8 cellular contexts compared by ENCODE assay signal in genomic region chr22:17637490-17638181, GRCh38. TPM values are rescaled to one million over a fixed set of nuclear protein-coding genes. Genes with fewer than 3 reads are reported as not detected.
DNase-seq lines count a peak whose midpoint lies in the region; ATAC-seq, FAIRE-seq and TF ChIP-seq lines count a peak whose summit lies in the region.

No MANE protein-coding gene starts in this region.

- TF ChIP-seq EP300 in HepG2 (IDR thresholded peaks at IDR 0.05; ENCODE audit: low read depth in 2 of 2, low read length in 2 of 2): no peak
- no peak for TF ChIP-seq EP300 in HepG2 (CRISPR knock-in tag; IDR thresholded peaks at IDR 0.05; ENCODE audit: borderline replicate concordance)

- H3K9me3 ChIP-seq in HepG2 (ENCODE audit: low read length): no peaks in the 10 kb centered on the region

- TF ChIP-seq POLR2A in HepG2 (IDR thresholded peaks at IDR 0.05; ENCODE audit: insufficient read depth in 1 of 2, low read depth in 2 of 2, low read length in 2 of 2): no peak

- H3K9ac ChIP-seq in HepG2 (ENCODE audit: insufficient read depth, low read depth, low read length): peak overlapping the region; percentile 100

- H3K36me3 ChIP-seq in HepG2 (replicated peaks in 1 of 2; ENCODE audit: control insufficient read depth in 1 of 2, insufficient read depth in 2 of 2, low read length in 2 of 2): peaks cover 0 to 3% of the 10 kb centered on the region in 2 experiments; a peak in 1 of 5 replicates

- H3K36me3 Mint-ChIP-seq in activated naive CD4-positive, alpha-beta T cell treated with anti-CD3 and anti-CD28 coated beads for 36 hours (ENCODE audit: low read depth): peaks cover 14% of the 10 kb centered on the region
- peaks cover 9% of the 10 kb centered on the region for H3K36me3 Mint-ChIP-seq in activated naive CD8-positive, alpha-beta T cell treated with anti-CD3 and anti-CD28 coated beads, Interleukin-2, amount 10 ng/mL, durations not matched to agents 7 days and 5 days
- H3K36me3 Mint-ChIP-seq in type B pancreatic cell: peaks cover 4% of the 10 kb centered on the region

- H3K4me1 ChIP-seq in HepG2 (ENCODE audit: insufficient read depth, low read length): peaks cover 36% of the 10 kb centered on the region

- DNase-seq in activated naive CD4-positive, alpha-beta T cell treated with anti-CD3 and anti-CD28 coated beads for 36 hours: no peak
- DNase-seq in activated naive CD4-positive, alpha-beta T cell treated with Interleukin-2 at 50 U/mL for 16 hours: no peak
- no peak for DNase-seq in activated naive CD8-positive, alpha-beta T cell treated with anti-CD3 and anti-CD28 coated beads, Interleukin-2, amount 10 ng/mL, durations not matched to agents 7 days and 5 days
- DNase-seq in HepG2 (ENCODE audit: low spot score) (no peak), type B pancreatic cell (ENCODE audit: extremely low spot score, unreplicated experiment) (no peak), glomerular visceral epithelial cell (ENCODE audit: extremely low spot score) (no peak), NCI-H2196 treated with DMSO at 0.1 percent for 48 hours (lab: John Stamatoyannopoulos, UW; ENCODE audit: unreplicated experiment) (no peak)
- DNase-seq in activated CD8-positive, alpha-beta memory T cell treated with anti-CD3 and anti-CD28 coated beads for 24 hours: no peak

- no peaks in the 10 kb centered on the region for H3K27me3 Mint-ChIP-seq in activated naive CD4-positive, alpha-beta T cell treated with anti-CD3 and anti-CD28 coated beads for 36 hours (ENCODE audit: low read depth)
- H3K27me3 Mint-ChIP-seq in activated naive CD8-positive, alpha-beta T cell treated with anti-CD3 and anti-CD28 coated beads, Interleukin-2, amount 10 ng/mL, durations not matched to agents 7 days and 5 days: no peaks in the 10 kb centered on the region
- no peaks in the 10 kb centered on the region for H3K27me3 Mint-ChIP-seq in type B pancreatic cell

- no peak for FAIRE-seq in HepG2 (lab: Jason Lieb, UNC)

- no peaks in the 10 kb centered on the region for H3K9me3 Mint-ChIP-seq in activated naive CD4-positive, alpha-beta T cell treated with anti-CD3 and anti-CD28 coated beads for 36 hours
- no peaks in the 10 kb centered on the region for H3K9me3 Mint-ChIP-seq in activated naive CD8-positive, alpha-beta T cell treated with anti-CD3 and anti-CD28 coated beads, Interleukin-2, amount 10 ng/mL, durations not matched to agents 7 days and 5 days
- H3K9me3 Mint-ChIP-seq in type B pancreatic cell: no peaks in the 10 kb centered on the region

- no peak overlapping the region for H2AFZ ChIP-seq in HepG2 (ENCODE audit: low read length)

- no peaks in the 10 kb centered on the region for H4K20me1 ChIP-seq in HepG2 (ENCODE audit: insufficient read depth, low read length)

- no peak for ATAC-seq in activated naive CD8-positive, alpha-beta T cell treated with anti-CD3 and anti-CD28 coated beads, Interleukin-2, amount 10 ng/mL, durations not matched to agents 7 days and 5 days (ENCODE audit: low read depth)
- ATAC-seq in HepG2: peak; percentile 1; the same call in 2 of the 3 replicates

- H3K4me1 Mint-ChIP-seq in activated naive CD4-positive, alpha-beta T cell treated with anti-CD3 and anti-CD28 coated beads for 36 hours (ENCODE audit: low read depth): peaks cover 22% of the 10 kb centered on the region
- H3K4me1 Mint-ChIP-seq in activated naive CD8-positive, alpha-beta T cell treated with anti-CD3 and anti-CD28 coated beads, Interleukin-2, amount 10 ng/mL, durations not matched to agents 7 days and 5 days: peaks cover 18% of the 10 kb centered on the region
- peaks cover 9% of the 10 kb centered on the region for H3K4me1 Mint-ChIP-seq in type B pancreatic cell (ENCODE audit: unreplicated experiment)

- H3K4me2 ChIP-seq in HepG2 (ENCODE audit: low read depth, low read length): peak overlapping the region; percentile 73

- no peak for TF ChIP-seq RAD21 in HepG2 (CRISPR knock-in tag; IDR thresholded peaks at IDR 0.05)

- POLR2A ChIA-PET in activated naive CD8-positive, alpha-beta T cell treated with anti-CD3 and anti-CD28 coated beads, Interleukin-2, amount 10 ng/mL, durations not matched to agents 7 days and 5 days (lab: Charles Lee): no interaction called here
- POLR2A ChIA-PET in HepG2 (lab: Yijun Ruan, JAX): no interaction called here

- in situ Hi-C loops in HepG2 (cut with HindIII; ENCODE audit: extremely low pct_ligation_motif_present, low pct_unique_long_range_greater_than_20kb): no loop called here

- intact Hi-C loops in activated naive CD4-positive, alpha-beta T cell treated with anti-CD3 and anti-CD28 coated beads for 36 hours (cut with micrococcal nuclease): loop anchor here (1.0 to 5.0 kb wide), 5 partner anchors 9 to 553 kb away; partner anchors contain the start of genes ATP6V1E1 and IL17RA
- intact Hi-C loops in HepG2 (cut with micrococcal nuclease; ENCODE audit: unreplicated experiment): loop anchor here (5.0 kb wide), 1 partner anchor 80 kb away; no protein-coding TSS in a partner anchor

- WGBS in HepG2 (ENCODE audit: low lambda C conversion rate): 12% methylated on average over 10 of the region's 10 CpGs

- peak overlapping the region; percentile 89 for H3K27ac Mint-ChIP-seq in activated naive CD4-positive, alpha-beta T cell treated with anti-CD3 and anti-CD28 coated beads for 36 hours
- H3K27ac Mint-ChIP-seq in activated naive CD8-positive, alpha-beta T cell treated with anti-CD3 and anti-CD28 coated beads, Interleukin-2, amount 10 ng/mL, durations not matched to agents 7 days and 5 days: peak overlapping the region; percentile 99
- peak overlapping the region; percentile 100 for H3K27ac Mint-ChIP-seq in type B pancreatic cell

- peak overlapping the region; percentile 99 for H3K27ac ChIP-seq in HepG2 (ENCODE audit: extremely low read length, insufficient read depth, low read length)

- CTCF ChIA-PET in activated naive CD4-positive, alpha-beta T cell treated with anti-CD3 and anti-CD28 coated beads for 36 hours (lab: Charles Lee): no interaction called here
- CTCF ChIA-PET in HepG2 (lab: Yijun Ruan, JAX; ENCODE audit: low intra/inter-chr PET ratio, low total read pairs): no interaction called here

- peak overlapping the region; percentile 65 to 95 (median 95) for H3K4me3 ChIP-seq in HepG2 (replicated peaks in 1 of 3; ENCODE audit: insufficient read depth in 1 of 3, low read depth in 2 of 3, low read length in 3 of 3)

- no peaks in the 10 kb centered on the region; a peak in 1 of 5 replicates for H3K27me3 ChIP-seq in HepG2 (ENCODE audit: control insufficient read depth in 1 of 2, insufficient read depth in 2 of 2, low read length in 2 of 2)

- BruUV-seq in HepG2 (replicated peaks; lab: Mats Ljungman, UMichigan): no TSS peak

- peaks cover 16% of the 10 kb centered on the region for H3K79me2 ChIP-seq in HepG2 (ENCODE audit: insufficient read depth, low read length)

- H3K4me3 Mint-ChIP-seq in activated naive CD4-positive, alpha-beta T cell treated with anti-CD3 and anti-CD28 coated beads for 36 hours: peak overlapping the region; percentile 85
- peak overlapping the region; percentile 96 for H3K4me3 Mint-ChIP-seq in activated naive CD8-positive, alpha-beta T cell treated with anti-CD3 and anti-CD28 coated beads, Interleukin-2, amount 10 ng/mL, durations not matched to agents 7 days and 5 days
- peak overlapping the region; percentile 92 for H3K4me3 Mint-ChIP-seq in type B pancreatic cell

- TF ChIP-seq CTCF in HepG2 (CRISPR knock-in tag; IDR thresholded peaks at IDR 0.05): no peak
- no peak for TF ChIP-seq CTCF in type B pancreatic cell (conservative IDR thresholded peaks at IDR 0.05)

RNA-seq across cellular contexts. Expression of gene BCL2L13, which starts 0.9 kb away (rescaled TPM):
- 10 to 100 TPM; 32.2 to 32.6 TPM for total RNA-seq in activated naive CD4-positive, alpha-beta T cell treated with anti-CD3 and anti-CD28 coated beads for 36 hours
- total RNA-seq in activated naive CD8-positive, alpha-beta T cell treated with anti-CD3 and anti-CD28 coated beads, Interleukin-2, amount 10 ng/mL, durations not matched to agents 7 days and 5 days: 10 to 100 TPM; 30.8 to 33.6 TPM
- 13.4 and 13.5 TPM in 2 replicates for total RNA-seq in HepG2 (2016; rRNA removed; fragmentation: Illumina TruSeq; extraction: Trizol)
- total RNA-seq in HepG2 (2016; cell fraction: cytosol; rRNA removed; fragmentation: Illumina TruSeq; extraction: Trizol; ENCODE audit: low read depth): 8.7 and 9.3 TPM in 2 replicates
- 11.7 and 11.9 TPM in 2 replicates for total RNA-seq in HepG2 (2016; cell fraction: insoluble cytoplasmic fraction; rRNA removed; fragmentation: Illumina TruSeq; extraction: Trizol)
- 17.2 and 17.6 TPM in 2 replicates for total RNA-seq in HepG2 (2016; cell fraction: membrane; rRNA removed; fragmentation: Illumina TruSeq; extraction: Trizol)
- 9.3 and 13.9 TPM in 2 replicates for total RNA-seq in HepG2 (2016; cell fraction: nucleus; rRNA removed; fragmentation: Illumina TruSeq; extraction: Trizol)
- 14.1 and 14.6 TPM in 2 replicates for polyA plus RNA-seq in HepG2 (2011; rRNA removed)
- polyA plus RNA-seq in HepG2 (2011; cell fraction: cytosol; rRNA removed): 12.3 and 14.8 TPM in 2 replicates
- polyA plus RNA-seq in HepG2 (2011; cell fraction: nucleus; rRNA removed): 6.2 and 6.7 TPM in 2 replicates
- 12.5 and 13.1 TPM in 2 replicates for polyA plus RNA-seq in HepG2 (2012)
- 7.3 and 7.7 TPM in 2 replicates for polyA plus RNA-seq in HepG2 (2016; cell fraction: cytosol; fragmentation: Illumina TruSeq; extraction: Trizol; ENCODE audit: low read depth)
- polyA plus RNA-seq in HepG2 (2016; cell fraction: insoluble cytoplasmic fraction; fragmentation: Illumina TruSeq; extraction: Trizol; ENCODE audit: low read depth): 12.8 and 13.3 TPM in 2 replicates
- 12.3 and 13.0 TPM in 2 replicates for polyA plus RNA-seq in HepG2 (2016; cell fraction: membrane; fragmentation: Illumina TruSeq; extraction: Trizol; ENCODE audit: low read depth)
- polyA plus RNA-seq in HepG2 (2016; cell fraction: nucleus; fragmentation: Illumina TruSeq; extraction: Trizol; ENCODE audit: insufficient read depth, low read depth): 10.7 and 11.2 TPM in 2 replicates
- 22.9 and 28.7 TPM in 2 replicates for polyA minus RNA-seq in HepG2 (2011; rRNA and poly(A)+ RNA removed; ENCODE audit: low replicate concordance)
- 11.3 and 13.1 TPM in 2 replicates for polyA minus RNA-seq in HepG2 (2011; cell fraction: cytosol; rRNA and poly(A)+ RNA removed)
- 15.7 and 16.4 TPM in 2 replicates for polyA minus RNA-seq in HepG2 (2011; cell fraction: nucleus; rRNA and poly(A)+ RNA removed)
- total RNA-seq in type B pancreatic cell (ENCODE audit: low replicate concordance): 32.5 and 42.8 TPM in 2 replicates

RNA-seq across cellular contexts. Expression of gene ATP6V1E1, which starts 9.1 kb away (rescaled TPM):
- 10 to 100 TPM; 74.5 to 75.5 TPM for total RNA-seq in activated naive CD4-positive, alpha-beta T cell treated with anti-CD3 and anti-CD28 coated beads for 36 hours
- total RNA-seq in activated naive CD8-positive, alpha-beta T cell treated with anti-CD3 and anti-CD28 coated beads, Interleukin-2, amount 10 ng/mL, durations not matched to agents 7 days and 5 days: 10 to 100 TPM; 84.9 to 88.2 TPM
- 90.9 and 134 TPM in 2 replicates for total RNA-seq in HepG2 (2016; rRNA removed; fragmentation: Illumina TruSeq; extraction: Trizol)
- 16.2 and 17.3 TPM in 2 replicates for total RNA-seq in HepG2 (2016; cell fraction: cytosol; rRNA removed; fragmentation: Illumina TruSeq; extraction: Trizol; ENCODE audit: low read depth)
- 91.3 and 151 TPM in 2 replicates for total RNA-seq in HepG2 (2016; cell fraction: insoluble cytoplasmic fraction; rRNA removed; fragmentation: Illumina TruSeq; extraction: Trizol)
- 27.2 and 27.7 TPM in 2 replicates for total RNA-seq in HepG2 (2016; cell fraction: membrane; rRNA removed; fragmentation: Illumina TruSeq; extraction: Trizol)
- 39.2 and 45.9 TPM in 2 replicates for total RNA-seq in HepG2 (2016; cell fraction: nucleus; rRNA removed; fragmentation: Illumina TruSeq; extraction: Trizol)
- 67.2 and 69.3 TPM in 2 replicates for polyA plus RNA-seq in HepG2 (2011; rRNA removed)
- 55.4 and 71.3 TPM in 2 replicates for polyA plus RNA-seq in HepG2 (2011; cell fraction: cytosol; rRNA removed)
- polyA plus RNA-seq in HepG2 (2011; cell fraction: nucleus; rRNA removed): 15.4 and 18.8 TPM in 2 replicates
- 68.2 and 73.3 TPM in 2 replicates for polyA plus RNA-seq in HepG2 (2012)
- 7.5 and 7.7 TPM in 2 replicates for polyA plus RNA-seq in HepG2 (2016; cell fraction: cytosol; fragmentation: Illumina TruSeq; extraction: Trizol; ENCODE audit: low read depth)
- polyA plus RNA-seq in HepG2 (2016; cell fraction: insoluble cytoplasmic fraction; fragmentation: Illumina TruSeq; extraction: Trizol; ENCODE audit: low read depth): 144 and 152 TPM in 2 replicates
- polyA plus RNA-seq in HepG2 (2016; cell fraction: membrane; fragmentation: Illumina TruSeq; extraction: Trizol; ENCODE audit: low read depth): 14.8 and 15.1 TPM in 2 replicates
- polyA plus RNA-seq in HepG2 (2016; cell fraction: nucleus; fragmentation: Illumina TruSeq; extraction: Trizol; ENCODE audit: insufficient read depth, low read depth): 60.0 and 63.8 TPM in 2 replicates
- 53.2 and 88.3 TPM in 2 replicates for polyA minus RNA-seq in HepG2 (2011; rRNA and poly(A)+ RNA removed; ENCODE audit: low replicate concordance)
- 26.9 and 29.5 TPM in 2 replicates for polyA minus RNA-seq in HepG2 (2011; cell fraction: cytosol; rRNA and poly(A)+ RNA removed)
- 24.2 and 38.3 TPM in 2 replicates for polyA minus RNA-seq in HepG2 (2011; cell fraction: nucleus; rRNA and poly(A)+ RNA removed)
- total RNA-seq in type B pancreatic cell (ENCODE audit: low replicate concordance): 64.2 and 77.3 TPM in 2 replicates
